8 cellular contexts compared by ENCODE assay signal in genomic region chr3:14402304-14402811, GRCh38. TPM values are rescaled to one million over a fixed set of nuclear protein-coding genes. Genes with fewer than 3 reads are reported as not detected.
A peak's percentile ranks its signal among the peaks of the same experiment; 100 is the strongest.
DNase-seq lines count a peak whose midpoint lies in the region; ATAC-seq and TF ChIP-seq lines count a peak whose summit lies in the region.

Gene SLC6A6 (plus strand): TSS chr3:14402606. CDS start chr3:14443635, 41,029 bp downstream.

- H3K36me3 Mint-ChIP-seq in GM23338 (ENCODE audit: low read depth) (peaks cover 23% of the 10 kb centered on the region), natural killer cell (no peaks in the 10 kb centered on the region)

- no peaks in the 10 kb centered on the region for H3K9me2 ChIP-seq in GM23338 (ENCODE audit: insufficient read depth)

- H3K27me3 ChIP-seq in GM23338 (ENCODE audit: insufficient read depth), result no peaks in the 10 kb centered on the region

- H3K4me1 ChIP-seq in GM23338 (ENCODE audit: insufficient read depth), result peaks cover 30% of the 10 kb centered on the region

- H4K20me1 ChIP-seq in GM23338 (replicated peaks; ENCODE audit: insufficient read depth), result peaks cover 30% of the 10 kb centered on the region

- H3K27me3 Mint-ChIP-seq in GM23338 (ENCODE audit: insufficient read depth, low read depth, poor library complexity) (peaks cover 28% of the 10 kb centered on the region), natural killer cell (ENCODE audit: low read depth in 2 of 2) (no peaks in the 10 kb centered on the region)

- H3K4me3 ChIP-seq in GM23338, result peak within 1 kb of the TSS; percentile 98
- peak within 1 kb of the TSS; percentile 86 for H3K4me3 ChIP-seq in fibroblast of mammary gland (ENCODE audit: control insufficient read depth, low read depth, low read length)

- H3K27ac Mint-ChIP-seq in GM23338, result peak within 1 kb of the TSS; percentile 96
- H3K27ac Mint-ChIP-seq in natural killer cell, result peak within 1 kb of the TSS; percentile 90 to 94

- TF ChIP-seq CTCF in GM23338 (conservative IDR thresholded peaks at IDR 0.05; ENCODE audit: low read depth in 2 of 2), result peak; percentile 44 to 65
- TF ChIP-seq CTCF in LNCAP (IDR thresholded peaks at IDR 0.05), result peak; percentile 51
- no peak for TF ChIP-seq CTCF in fibroblast of mammary gland (conservative IDR thresholded peaks at IDR 0.05; ENCODE audit: control insufficient read depth, insufficient read depth, low read depth, low read length)
- TF ChIP-seq CTCF in natural killer cell (IDR thresholded peaks at IDR 0.05), result peak; percentile 62

- H3F3A ChIP-seq in GM23338 (replicated peaks; ENCODE audit: low read depth), result peaks cover 6% of the 10 kb centered on the region; the same call in 1 of the 2 replicates

- no peaks in the 10 kb centered on the region for H3K36me3 ChIP-seq in GM23338 (ENCODE audit: insufficient read depth)

- peak within 1 kb of the TSS; percentile 95 for H3K27ac ChIP-seq in GM23338 (ENCODE audit: low read depth)

- peak; percentile 98 for DNase-seq in ELF-1 (ENCODE audit: low read depth, low spot score)
- DNase-seq in GM23338 (ENCODE audit: low spot score), result peak; percentile 98
- peak; percentile 99 for DNase-seq in RPMI8226
- DNase-seq in activated T-helper 1 cell treated with anti-CD3 and anti-CD28 coated beads, Interleukin-2, amount 50 U/mL, for 16 hours (ENCODE audit: low read depth in 1 of 2, low spot score in 1 of 2), result peak; percentile 90 to 94
- peak; percentile 88 for DNase-seq in fibroblast of mammary gland (ENCODE audit: low read depth)
- DNase-seq in natural killer cell, result peak; percentile 79
- peak; percentile 84 to 95 (median 92) for DNase-seq in stimulated activated naive CD4-positive, alpha-beta T cell (lab: John Stamatoyannopoulos, UW)

- intact Hi-C loops in natural killer cell (cut with micrococcal nuclease), result loop anchor here (1.0 to 2.0 kb wide), 5 partner anchors 22 to 506 kb away; no protein-coding TSS in a partner anchor

- peak within 1 kb of the TSS; percentile 99 for H3K4me2 ChIP-seq in GM23338

- H3K9me3 Mint-ChIP-seq in GM23338 (no peaks in the 10 kb centered on the region), natural killer cell (no peaks in the 10 kb centered on the region)

- H3K4me1 Mint-ChIP-seq in GM23338 (peaks cover 49% of the 10 kb centered on the region), natural killer cell (peaks cover 16 to 50% of the 10 kb centered on the region in 2 donors)

- peak within 1 kb of the TSS; percentile 98 for H3K4me3 Mint-ChIP-seq in GM23338
- H3K4me3 Mint-ChIP-seq in natural killer cell, result peak within 1 kb of the TSS; percentile 98

- H3K79me2 ChIP-seq in GM23338 (replicated peaks; ENCODE audit: insufficient read depth), result peaks cover 50% of the 10 kb centered on the region

- peak within 1 kb of the TSS; percentile 90 for H2AFZ ChIP-seq in GM23338

- peak; percentile 85 for ATAC-seq in GM23338
- ATAC-seq in natural killer cell, result peak; percentile 72 to 89 (median 80)

TF ChIP-seq in GM23338, 12 proteins besides CTCF, POLR2A, EP300 and RAD21 (continues in another document):
- TF ChIP-seq STAT1 (IDR thresholded peaks at IDR 0.05; ENCODE audit: unreplicated experiment) (no peak), EZH2 (IDR thresholded peaks at IDR 0.05; ENCODE audit: low read depth, unreplicated experiment) (no peak), POLR2AphosphoS5 (IDR thresholded peaks at IDR 0.05; ENCODE audit: low read depth) (peak; percentile 77), ETS1 (IDR thresholded peaks at IDR 0.05) (no peak; the same call in 1 of the 2 replicates), ZNF462 (CRISPR knock-in tag; IDR thresholded peaks at IDR 0.05) (no peak)

RNA-seq across cellular contexts. Expression of gene SLC6A6, which starts in this region (rescaled TPM):
- total RNA-seq in GM23338 (2014; rRNA removed; shearing (Covaris generic)), result 142 and 150 TPM in 2 replicates
- 27.5 and 31.6 TPM in 2 replicates for polyA plus RNA-seq in GM23338 (2016; fragmentation: Nextera tagmentation; extraction: Ambion mirVana)
- 10 to 100 TPM; 43.7 to 55.4 (median 50.1) TPM for total RNA-seq in natural killer cell

Comparison
In these comparisons a context has a peak if more than half of its experiments do, and no peak if none do; other contexts are left out.
1. Peak in every context shown above with its lines: DNase-seq, ATAC-seq, H3K4me3 ChIP-seq and H3K27ac ChIP-seq.